ENCODE assay signal across 9 cellular contexts in the genomic region with DNA sequence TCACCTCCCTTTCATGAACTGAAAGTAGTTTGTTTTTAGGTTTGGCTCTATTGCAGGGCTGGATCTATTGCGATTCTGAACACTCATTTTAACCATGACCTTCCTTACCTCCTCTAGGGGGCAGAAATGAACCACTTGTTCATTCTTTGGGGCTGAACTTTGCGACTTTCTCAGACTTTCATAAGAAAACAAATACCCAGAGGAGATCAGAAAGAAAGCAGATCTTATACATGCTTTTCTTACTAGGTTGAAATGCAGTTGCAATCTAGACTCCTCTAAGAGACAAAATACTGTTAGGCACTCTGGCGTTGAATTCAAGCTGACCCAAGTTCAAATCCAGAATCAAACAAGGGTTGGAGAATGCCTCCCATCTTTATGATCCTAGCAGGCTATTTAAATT. TPM values are rescaled to one million over a fixed set of nuclear protein-coding genes. Genes with fewer than 3 reads are reported as not detected.
DNase-seq lines count a peak whose midpoint lies in the region; ATAC-seq, FAIRE-seq and TF ChIP-seq lines count a peak whose summit lies in the region.
"Had no signal": no experiment of that assay in that cellular context is flagged by ENCODE, and none has a peak within 500 bp of the region (broad histone marks: within the 10 kb centered on the region; RNA-seq: fewer than 3 reads in every experiment).

No MANE protein-coding gene starts in this region.

- peaks cover 0 to 53% (median 22%) of the 10 kb centered on the region in 6 donors for H3K4me1 ChIP-seq in spleen

- no peaks in the 10 kb centered on the region for H3K9me3 ChIP-seq in spleen

- TF ChIP-seq POLR2A in spleen (IDR thresholded peaks at IDR 0.05): no peak

- TF ChIP-seq CTCF in spleen (IDR thresholded peaks at IDR 0.05 in 8 of 11, conservative IDR thresholded peaks at IDR 0.05 in 3 of 11): peak; percentile 40 to 82 (median 65)

- peak; percentile 73 for DNase-seq in AG20443 (ENCODE audit: low spot score)
- DNase-seq in GM18507 (ENCODE audit: extremely low spot score, insufficient read length, low read depth): no peak
- DNase-seq in NCI-H345 treated with DMSO at 0.1 percent for 48 hours (lab: John Stamatoyannopoulos, UW; ENCODE audit: unreplicated experiment): peak; percentile 9
- peak; percentile 76 for DNase-seq in astrocyte of the hippocampus (ENCODE audit: low read depth, low spot score)
- DNase-seq in hepatic stellate cell (ENCODE audit: low spot score): peak; percentile 71
- DNase-seq in spleen: no peak
- DNase-seq in stimulated activated CD8-positive, alpha-beta memory T cell treated with anti-CD3 and anti-CD28 coated beads, Interleukin-4, amount 100 ng/mL, for 48 hours: no peak

- no peak overlapping the region for H3K4me3 ChIP-seq in spleen

- peak; percentile 79 for FAIRE-seq in GM18507 (lab: Jason Lieb, UNC)

- H3K27me3 ChIP-seq in spleen (replicated peaks in 1 of 7): no peaks in the 10 kb centered on the region

- WGBS in spleen, 5 donors: 11 to 25% (median 19%) methylated on average over 3 of the region's 3 CpGs

- intact Hi-C loops in spleen (cut with DNase I; ENCODE audit: low total_unique reads): loop anchor here (5.0 kb wide), 1 partner anchor 221 kb away; no protein-coding TSS in a partner anchor

- peak overlapping the region in 1 of 8 donors; percentile 86 for H3K27ac ChIP-seq in spleen
- H3K27ac ChIP-seq: epithelial cell of prostate had no signal

- no peak for ATAC-seq in GM21825 (IDR thresholded peaks at IDR 0.05; ENCODE audit: unreplicated experiment)

- no peaks in the 10 kb centered on the region for H3K36me3 ChIP-seq in spleen

RNA-seq across cellular contexts. Expression of gene PLEKHG3, which starts 32.6 kb away (rescaled TPM):
- 10 to 100 TPM; 31.5 to 77.7 (median 56.2) TPM for total RNA-seq in spleen
- 10 to 100 TPM in 2 of 3 donors, 1 to 10 TPM in 1; 4.5 to 17.1 (median 12.3) TPM for polyA plus RNA-seq in spleen

Comparison
In these comparisons a context has a peak if more than half of its experiments do, and no peak if none do; other contexts are left out.
1. DNase-seq: peak in AG20443 (single experiment), NCI-H345 treated with DMSO at 0.1 percent for 48 hours (single experiment), astrocyte of the hippocampus (single experiment) and hepatic stellate cell (single experiment); none in GM18507 (single experiment), spleen (single experiment) and stimulated activated CD8-positive, alpha-beta memory T cell treated with anti-CD3 and anti-CD28 coated beads, Interleukin-4, amount 100 ng/mL, for 48 hours (single experiment).